25 cellular contexts compared by ENCODE assay signal in genomic region chr2:171889333-171889732, GRCh38. TPM values are rescaled to one million over a fixed set of nuclear protein-coding genes. Genes with fewer than 3 reads are reported as not detected.
DNase-seq lines count a peak whose midpoint lies in the region; ATAC-seq, FAIRE-seq and TF ChIP-seq lines count a peak whose summit lies in the region.
"Had no signal": no experiment of that assay in that cellular context is flagged by ENCODE, and none has a peak within 500 bp of the region (broad histone marks: within the 10 kb centered on the region; RNA-seq: fewer than 3 reads in every experiment).

No MANE protein-coding gene starts in this region.

- TF ChIP-seq POLR2A in GM12878 (IDR thresholded peaks at IDR 0.05; ENCODE audit: low read depth, low read length): no peak

- TF ChIP-seq RAD21 in GM12878 (IDR thresholded peaks at IDR 0.05; ENCODE audit: insufficient read depth, low read depth, low read length): no peak

- H3K27me3 ChIP-seq in KMS-11 (ENCODE audit: insufficient read depth, low read depth) (no peaks in the 10 kb centered on the region), GM12878 (replicated peaks in 1 of 2; ENCODE audit: control insufficient read depth in 2 of 2, insufficient read depth in 2 of 2, low read length in 1 of 2) (no peaks in the 10 kb centered on the region), psoas muscle (ENCODE audit: insufficient read depth in 3 of 3, low read length in 2 of 3) (no peaks in the 10 kb centered on the region)
- H3K27me3 ChIP-seq: BLaER1, SJSA1 had no signal

- H2AFZ ChIP-seq in KMS-11 (ENCODE audit: low read depth) (no peak overlapping the region), GM12878 (ENCODE audit: control insufficient read depth, low read depth, low read length) (no peak overlapping the region)

- no TSS peak for BruUV-seq in GM12878 (replicated peaks; lab: Mats Ljungman, UMichigan)

- RAD21 ChIA-PET in GM12878 (lab: Charles Lee; ENCODE audit: unreplicated experiment): no interaction called here

- peak overlapping the region; percentile 77 for H3K27ac Mint-ChIP-seq in T-helper 17 cell
- H3K27ac Mint-ChIP-seq: IgD-negative memory B cell had no signal

- H3K4me2 ChIP-seq in KMS-11 (peak overlapping the region; percentile 19; the same call in 1 of the 2 replicates), GM12878 (ENCODE audit: control insufficient read depth, insufficient read depth) (0 out of 2 replicates have a peak overlapping the region, but pooled peaks have one; percentile 33)
- H3K4me2 ChIP-seq: BLaER1 had no signal

- H3K9me3 ChIP-seq in T-helper 17 cell (ENCODE audit: control insufficient read depth, low read length, poor library complexity, severe bottlenecking): no peaks in the 10 kb centered on the region
- H3K9me3 ChIP-seq in GM12878 (replicated peaks; ENCODE audit: control insufficient read depth, insufficient read depth, low read length): no peaks in the 10 kb centered on the region
- no peaks in the 10 kb centered on the region for H3K9me3 ChIP-seq in psoas muscle
- H3K9me3 ChIP-seq: BLaER1, SJSA1 had no signal

- TF ChIP-seq EP300 in GM12878 (IDR thresholded peaks at IDR 0.05; ENCODE audit: borderline replicate concordance in 1 of 2, control insufficient read depth in 1 of 2, low read depth in 2 of 2, low read length in 2 of 2): no peak

- CTCF ChIA-PET in GM12878 (lab: Yijun Ruan, JAX): interaction anchor here (1.2 kb wide), 1 partner anchor 215 kb away, joined by 3 read pairs; no protein-coding TSS in a partner anchor

- intact Hi-C loops in GM12878 (cut with micrococcal nuclease; ENCODE audit: unreplicated experiment) (no loop called here), psoas muscle (cut with DNase I) (no loop called here)

- no peak overlapping the region for H3K4me3 Mint-ChIP-seq in T-helper 17 cell
- H3K4me3 Mint-ChIP-seq: IgD-negative memory B cell had no signal

- H3K4me3 ChIP-seq in KMS-11 (IDR thresholded peaks at IDR 0.05; ENCODE audit: insufficient read depth, low read depth, low read length) (no peak overlapping the region), GM12878 (no peak overlapping the region), psoas muscle (no peak overlapping the region)
- H3K4me3 ChIP-seq: BLaER1, SJSA1 had no signal

- WGBS in GM12878 (ENCODE audit: insufficient coverage, insufficient replicate concordance, low lambda C conversion rate, missing lambda C conversion rate): 93% methylated on average over 2 of the region's 2 CpGs
- WGBS in psoas muscle, 3 donors: 89 to 91% (median 89%) methylated on average over 2 of the region's 2 CpGs

- H3K9ac ChIP-seq in KMS-11 (no peak overlapping the region), GM12878 (ENCODE audit: control insufficient read depth, insufficient read depth, low read length) (no peak overlapping the region)
- H3K9ac ChIP-seq: BLaER1 had no signal

- SMC1A ChIA-PET in GM12878 (lab: Charles Lee; ENCODE audit: uncharacterized antibody, unreplicated experiment): interaction anchor here (1.7 to 2.2 kb wide), 2 partner anchors 10 to 13 kb away, joined by 6 to 7 read pairs; no protein-coding TSS in a partner anchor

- DNase-seq in T-helper 17 cell (no peak), GM12878 (ENCODE audit: low read depth, low spot score) (no peak), psoas muscle (no peak), NCI-H748 treated with DMSO at 0.1 percent for 48 hours (lab: John Stamatoyannopoulos, UW) (no peak), epidermal melanocyte (ENCODE audit: insufficient read length, low spot score) (no peak)
- no peak for DNase-seq in activated naive CD4-positive, alpha-beta T cell (lab: John Stamatoyannopoulos, UW)
- DNase-seq: CD4-positive, CD25-positive, alpha-beta regulatory T cell; DMS153; DND-41; MV-4-11; NCI-H1105; NCI-H1436 treated with DMSO at 0.1 percent for 48 hours; NCI-H187 treated with DMSO at 0.1 percent for 48 hours; NCI-H2107; NCI-H524; NCI-H82; Right ventricle myocardium superior; RPMI8226 had no signal

- TF ChIP-seq CTCF in KMS-11 (conservative IDR thresholded peaks at IDR 0.05; ENCODE audit: low read depth, low read length) (no peak), GM12878 (IDR thresholded peaks at IDR 0.05 in 2 of 3, conservative IDR thresholded peaks at IDR 0.05 in 1 of 3; ENCODE audit: control insufficient read depth in 2 of 3, extremely low read depth in 1 of 3, insufficient read depth in 1 of 3, low read depth in 3 of 3, low read length in 3 of 3) (no peak), psoas muscle (IDR thresholded peaks at IDR 0.05) (no peak)

- in situ Hi-C loops in GM12878 (cut with MboI): no loop called here

- H3K36me3 ChIP-seq in KMS-11 (ENCODE audit: insufficient read depth) (peaks cover 6% of the 10 kb centered on the region; the same call in 1 of the 2 replicates), GM12878 (ENCODE audit: control insufficient read depth in 2 of 2, insufficient read depth in 2 of 2, low read length in 1 of 2) (peaks cover 0 to 6% of the 10 kb centered on the region in 2 experiments; a peak in 1 of 4 replicates), psoas muscle (ENCODE audit: insufficient read depth in 1 of 2, low read depth in 1 of 2) (peaks cover 0 to 4% of the 10 kb centered on the region in 2 donors)

- peaks cover 12% of the 10 kb centered on the region for H3K36me3 Mint-ChIP-seq in T-helper 17 cell (ENCODE audit: low read depth)

- H4K20me1 ChIP-seq in KMS-11 (ENCODE audit: insufficient read depth): no peaks in the 10 kb centered on the region
- no peaks in the 10 kb centered on the region for H4K20me1 ChIP-seq in GM12878 (ENCODE audit: control insufficient read depth, insufficient read depth)
- H4K20me1 ChIP-seq: BLaER1 had no signal

- H3K27ac ChIP-seq in KMS-11 (no peak overlapping the region), GM12878 (ENCODE audit: control insufficient read depth, insufficient read depth) (no peak overlapping the region), psoas muscle (peak overlapping the region; percentile 7)
- H3K27ac ChIP-seq: BLaER1, HL-60, SJSA1 had no signal

- peaks cover 31% of the 10 kb centered on the region for H3K4me1 ChIP-seq in KMS-11 (ENCODE audit: low read depth, poor library complexity, severe bottlenecking)
- no peaks in the 10 kb centered on the region for H3K4me1 ChIP-seq in GM12878 (ENCODE audit: control insufficient read depth, insufficient read depth, low read length)
- peaks cover 25% of the 10 kb centered on the region for H3K4me1 ChIP-seq in psoas muscle

- H3K27me3 Mint-ChIP-seq in T-helper 17 cell: no peaks in the 10 kb centered on the region
- H3K27me3 Mint-ChIP-seq: CD4-positive, CD25-positive, alpha-beta regulatory T cell; IgD-negative memory B cell had no signal

- H3K79me2 ChIP-seq in KMS-11 (ENCODE audit: insufficient read depth, low read depth) (peaks cover 37% of the 10 kb centered on the region; the same call in 1 of the 2 replicates), GM12878 (ENCODE audit: control insufficient read depth, insufficient read depth, low read length) (peaks cover 44% of the 10 kb centered on the region)

- ATAC-seq in T-helper 17 cell (no peak), GM12878 (no peak), psoas muscle (no peak)

- POLR2A ChIA-PET in GM12878 (lab: Charles Lee): no interaction called here

- peaks cover 37% of the 10 kb centered on the region for H3K4me1 Mint-ChIP-seq in T-helper 17 cell

- FAIRE-seq in GM12878 (lab: Jason Lieb, UNC): no peak
- FAIRE-seq: GM19239, H54 had no signal

TF ChIP-seq in GM12878, 131 proteins besides CTCF, POLR2A, EP300 and RAD21 (continues in another document):
- TF ChIP-seq RFX5 (IDR thresholded peaks at IDR 0.05; ENCODE audit: low read depth, low read length) (no peak), ZSCAN29 (IDR thresholded peaks at IDR 0.05) (no peak), BHLHE40 (IDR thresholded peaks at IDR 0.05; ENCODE audit: borderline replicate concordance in 1 of 2, low read depth in 2 of 2, low read length in 1 of 2) (no peak)

RNA-seq across cellular contexts. Expression of gene SLC25A12, which starts 4.7 kb away (rescaled TPM):
- total RNA-seq in T-helper 17 cell (10 to 100 TPM; 11.0 to 15.5 TPM), GM12878 (2014; rRNA removed) (33.4 and 37.9 TPM in 2 replicates), GM12878 (2014; rRNA removed; fragmentation: Illumina TruSeq; extraction: Trizol) (34.7 and 35.6 TPM in 2 replicates), GM12878 (2021) (28.1 and 31.0 TPM in 2 replicates), psoas muscle (10 to 100 TPM; 59.9 to 83.6 (median 70.3) TPM)
- 117 and 127 TPM in 2 replicates for total RNA-seq in GM12878 (2013; cell fraction: nucleolus; rRNA removed)
- 11.9 TPM for polyA plus RNA-seq in GM12878 (2011; ENCODE audit: low read depth)
- polyA plus RNA-seq in GM12878 (2011; rRNA removed) (50.0 and 54.9 TPM in 2 replicates), GM12878 (2014; fragmentation: Illumina TruSeq; extraction: Trizol) (36.4 and 41.5 TPM in 2 replicates), GM12878 (2014; fragmentation: Nextera tagmentation; extraction: Ambion mirVana) (10 to 100 TPM; 20.9 to 27.4 TPM), GM12878 (2014; rRNA removed) (28.7 and 34.4 TPM in 2 replicates), GM12878 (2016; fragmentation: Nextera tagmentation; extraction: Ambion mirVana) (10 to 100 TPM; 31.1 to 32.5 TPM), psoas muscle (10 to 100 TPM; 19.1 to 66.5 (median 46.3) TPM)
- polyA plus RNA-seq in GM12878 (2011; cell fraction: cytosol; rRNA removed): 27.3 and 27.8 TPM in 2 replicates
- polyA plus RNA-seq in GM12878 (2011; cell fraction: nucleus; rRNA removed): 63.8 and 64.5 TPM in 2 replicates
- 11.9 and 15.6 TPM in 2 replicates for polyA plus RNA-seq in GM12878 (2012)
- polyA minus RNA-seq in GM12878 (2011; rRNA and poly(A)+ RNA removed): 42.8 and 47.3 TPM in 2 replicates
- polyA minus RNA-seq in GM12878 (2011; cell fraction: cytosol; rRNA and poly(A)+ RNA removed): 11.1 and 12.5 TPM in 2 replicates
- polyA minus RNA-seq in GM12878 (2011; cell fraction: nucleus; rRNA and poly(A)+ RNA removed): 29.5 and 47.4 TPM in 2 replicates

RNA-seq across cellular contexts. Expression of gene HAT1, which starts 32.9 kb away (rescaled TPM):
- total RNA-seq in T-helper 17 cell: 10 to 100 TPM; 20.8 to 22.3 TPM
- 30.5 and 32.1 TPM in 2 replicates for total RNA-seq in GM12878 (2013; cell fraction: nucleolus; rRNA removed)
- 60.0 and 72.8 TPM in 2 replicates for total RNA-seq in GM12878 (2014; rRNA removed)
- 89.9 and 93.9 TPM in 2 replicates for total RNA-seq in GM12878 (2014; rRNA removed; fragmentation: Illumina TruSeq; extraction: Trizol)
- 65.2 and 66.9 TPM in 2 replicates for total RNA-seq in GM12878 (2021)
- 47.9 TPM for polyA plus RNA-seq in GM12878 (2011; ENCODE audit: low read depth)
- polyA plus RNA-seq in GM12878 (2011; rRNA removed): 125 and 202 TPM in 2 replicates
- 38.5 and 43.9 TPM in 2 replicates for polyA plus RNA-seq in GM12878 (2011; cell fraction: cytosol; rRNA removed)
- 24.9 and 38.8 TPM in 2 replicates for polyA plus RNA-seq in GM12878 (2011; cell fraction: nucleus; rRNA removed)
- 48.9 and 54.1 TPM in 2 replicates for polyA plus RNA-seq in GM12878 (2012)
- 135 and 167 TPM in 2 replicates for polyA plus RNA-seq in GM12878 (2014; fragmentation: Illumina TruSeq; extraction: Trizol)
- polyA plus RNA-seq in GM12878 (2014; fragmentation: Nextera tagmentation; extraction: Ambion mirVana): 100 to 1,000 TPM; 177 to 190 TPM
- 76.9 and 98.5 TPM in 2 replicates for polyA plus RNA-seq in GM12878 (2014; rRNA removed)
- 100 to 1,000 TPM; 201 to 225 TPM for polyA plus RNA-seq in GM12878 (2016; fragmentation: Nextera tagmentation; extraction: Ambion mirVana)
- 35.4 and 51.4 TPM in 2 replicates for polyA minus RNA-seq in GM12878 (2011; rRNA and poly(A)+ RNA removed)
- polyA minus RNA-seq in GM12878 (2011; cell fraction: cytosol; rRNA and poly(A)+ RNA removed): 15.6 and 19.6 TPM in 2 replicates
- polyA minus RNA-seq in GM12878 (2011; cell fraction: nucleus; rRNA and poly(A)+ RNA removed): 13.1 and 25.2 TPM in 2 replicates
- total RNA-seq in psoas muscle: 10 to 100 TPM; 31.8 to 66.5 (median 44.5) TPM
- polyA plus RNA-seq in psoas muscle: 10 to 100 TPM; 54.7 to 94.6 (median 60.9) TPM
